28 cellular contexts compared by ENCODE assay signal in the genomic region with DNA sequence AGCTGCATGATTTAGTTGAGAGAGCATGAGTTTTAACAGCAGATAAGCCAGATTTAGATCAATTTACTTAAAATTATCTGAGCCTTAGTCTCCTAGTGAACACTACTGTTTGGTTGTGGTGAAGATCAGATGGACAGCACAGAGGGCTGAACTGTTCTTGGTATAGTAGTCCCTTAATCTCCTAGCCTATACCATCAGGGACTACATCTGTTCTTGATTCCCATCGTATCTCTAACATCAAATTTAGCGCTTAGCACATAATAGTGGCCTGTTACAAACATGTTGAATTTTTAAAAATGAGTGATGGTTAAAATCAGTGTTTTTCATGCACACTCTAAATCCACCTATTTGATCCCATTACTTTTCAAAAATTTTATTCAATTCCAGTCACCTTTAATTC.
"Had no signal": no experiment of that assay in that cellular context is flagged by ENCODE, and none has a peak within 500 bp of the region (broad histone marks: within the 10 kb centered on the region; RNA-seq: fewer than 3 reads in every experiment).

No MANE protein-coding gene starts in this region.

- H3K4me2 ChIP-seq: neural progenitor cell had no signal

- H3K27ac Mint-ChIP-seq: immature natural killer cell; mesothelial cell of epicardium; naive B cell; natural killer cell; nephron progenitor cell; neural progenitor cell; progenitor cell of endocrine pancreas; stimulated activated naive B cell treated with anti-CD40 and anti-IgM and Interleukin-4, amounts not matched to agents 10 μg/mL and 1 μg/mL and 100 μg/mL, for 72 hours had no signal

- H3K4me3 ChIP-seq: left ventricle myocardium inferior, lung, neural progenitor cell, right atrium auricular region, right lobe of liver, stomach, testis, thyroid gland, transverse colon, upper lobe of left lung, vagina had no signal

- FAIRE-seq: islet of Langerhans had no signal

- DNase-seq: hypothalamus; immature natural killer cell; kidney; left ventricle myocardium inferior; naive B cell; natural killer cell; nephron progenitor cell; occipital lobe; right lobe of liver; stimulated activated CD4-positive, alpha-beta T cell treated with anti-CD3 and anti-CD28 coated beads, Interleukin-12 subunit alpha, Interleukin-12 subunit beta, amount 100 ng/mL, for 4 hours; stimulated activated CD4-positive, alpha-beta T cell treated with anti-CD3 and anti-CD28 coated beads, Interleukin-15, amount 100 ng/mL, for 24 hours; stimulated activated CD4-positive, alpha-beta T cell treated with anti-CD3 and anti-CD28 coated beads, Interleukin-2, amount 100 ng/mL, for 24 hours; stimulated activated CD4-positive, alpha-beta T cell treated with anti-CD3 and anti-CD28 coated beads, Interleukin-4, amount 100 ng/mL, for 1 hour; stimulated activated naive B cell treated with anti-CD40 and anti-IgM and Interleukin-4, amounts not matched to agents 10 μg/mL and 1 μg/mL and 100 μg/mL, for 72 hours; stimulated activated naive CD8-positive, alpha-beta T cell treated with anti-CD3 and anti-CD28 coated beads, Interleukin-15, Interleukin-2, amounts not matched to agents 100 U/mL and 50 U/mL, for 24 hours; stomach; testis; thyroid gland; transverse colon; upper lobe of left lung had no signal

- H3K36me3 Mint-ChIP-seq: mesothelial cell of epicardium; naive B cell; natural killer cell; neural progenitor cell; stimulated activated naive B cell treated with anti-CD40 and anti-IgM and Interleukin-4, amounts not matched to agents 10 μg/mL and 1 μg/mL and 100 μg/mL, for 72 hours had no signal

- H3K27me3 Mint-ChIP-seq: naive B cell; progenitor cell of endocrine pancreas; stimulated activated naive B cell treated with anti-CD40 and anti-IgM and Interleukin-4, amounts not matched to agents 10 μg/mL and 1 μg/mL and 100 μg/mL, for 72 hours had no signal

- H3K36me3 ChIP-seq: left ventricle myocardium inferior, neural progenitor cell, neutrophil, right atrium auricular region, right lobe of liver, stomach, thyroid gland, transverse colon, upper lobe of left lung, vagina had no signal

- H3K27me3 ChIP-seq: neural progenitor cell, neutrophil, right atrium auricular region, right lobe of liver, stomach, testis, thyroid gland, transverse colon, upper lobe of left lung, vagina had no signal

- H3K27ac ChIP-seq: left ventricle myocardium inferior, neural progenitor cell, neutrophil, right atrium auricular region, right lobe of liver, stomach, testis, thyroid gland, transverse colon, upper lobe of left lung, vagina had no signal

- H3K4me3 Mint-ChIP-seq: immature natural killer cell; mesothelial cell of epicardium; naive B cell; natural killer cell; nephron progenitor cell; neural progenitor cell; stimulated activated naive B cell treated with anti-CD40 and anti-IgM and Interleukin-4, amounts not matched to agents 10 μg/mL and 1 μg/mL and 100 μg/mL, for 72 hours had no signal

- H3K9me3 ChIP-seq: left ventricle myocardium inferior, neutrophil, right atrium auricular region, right lobe of liver, stomach, testis, thyroid gland, transverse colon, upper lobe of left lung, vagina had no signal

- H3K4me1 ChIP-seq: left ventricle myocardium inferior, neural progenitor cell, right atrium auricular region, right lobe of liver, stomach, testis, thyroid gland, transverse colon, upper lobe of left lung, vagina had no signal

- ATAC-seq: natural killer cell; right lobe of liver; stimulated activated naive B cell treated with anti-CD40 and anti-IgM and Interleukin-4, amounts not matched to agents 10 μg/mL and 1 μg/mL and 100 μg/mL, for 72 hours; stimulated activated naive CD8-positive, alpha-beta T cell treated with anti-CD3 and anti-CD28 coated beads, Interleukin-15, Interleukin-2, amounts not matched to agents 100 U/mL and 50 U/mL, for 24 hours had no signal

- H3K9me3 Mint-ChIP-seq: mesothelial cell of epicardium; nephron progenitor cell; neural progenitor cell; stimulated activated naive B cell treated with anti-CD40 and anti-IgM and Interleukin-4, amounts not matched to agents 10 μg/mL and 1 μg/mL and 100 μg/mL, for 72 hours had no signal

- H3K9ac ChIP-seq: neural progenitor cell had no signal

- H3K4me1 Mint-ChIP-seq: immature natural killer cell; naive B cell; natural killer cell; nephron progenitor cell; stimulated activated naive B cell treated with anti-CD40 and anti-IgM and Interleukin-4, amounts not matched to agents 10 μg/mL and 1 μg/mL and 100 μg/mL, for 72 hours had no signal
